ENCODE assay signal across 2 cellular contexts in the genomic region with DNA sequence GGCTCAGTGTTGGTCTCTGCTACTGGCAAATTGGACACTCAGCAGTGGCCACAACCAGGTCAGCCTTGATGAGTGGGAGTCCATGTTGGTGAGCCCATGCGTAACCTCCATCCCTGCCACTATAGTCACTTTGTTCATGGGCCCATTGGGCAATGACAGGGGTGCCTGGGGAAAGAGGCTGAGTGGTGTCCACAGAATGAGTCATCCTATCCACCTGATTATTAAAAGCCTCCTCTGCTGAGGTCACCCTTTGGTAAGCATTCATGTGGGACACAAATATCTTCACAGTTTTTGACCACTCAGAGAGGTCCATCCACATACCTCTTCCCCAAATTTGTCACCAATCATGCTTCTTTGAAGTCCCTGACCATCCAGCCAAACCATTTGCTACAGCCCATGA.
A peak's percentile ranks its signal among the peaks of the same experiment; 100 is the strongest.
TF ChIP-seq lines count a peak whose summit lies in the region.

No MANE protein-coding gene starts in this region.

TF ChIP-seq in IMR-90, 13 proteins besides CTCF, POLR2A, EP300 and RAD21:
- TF ChIP-seq RFX5 (IDR thresholded peaks at IDR 0.05; ENCODE audit: low read depth, low read length) (no peak), MAZ (IDR thresholded peaks at IDR 0.05; ENCODE audit: borderline replicate concordance, low read depth, low read length) (no peak), RCOR1 (IDR thresholded peaks at IDR 0.05; ENCODE audit: insufficient replicate concordance, low read length) (no peak), SMC3 (IDR thresholded peaks at IDR 0.05; ENCODE audit: low read depth, low read length) (no peak), CEBPB (IDR thresholded peaks at IDR 0.05; ENCODE audit: low read depth, low read length) (peak; percentile 73)
- TF ChIP-seq, protein P1, sequence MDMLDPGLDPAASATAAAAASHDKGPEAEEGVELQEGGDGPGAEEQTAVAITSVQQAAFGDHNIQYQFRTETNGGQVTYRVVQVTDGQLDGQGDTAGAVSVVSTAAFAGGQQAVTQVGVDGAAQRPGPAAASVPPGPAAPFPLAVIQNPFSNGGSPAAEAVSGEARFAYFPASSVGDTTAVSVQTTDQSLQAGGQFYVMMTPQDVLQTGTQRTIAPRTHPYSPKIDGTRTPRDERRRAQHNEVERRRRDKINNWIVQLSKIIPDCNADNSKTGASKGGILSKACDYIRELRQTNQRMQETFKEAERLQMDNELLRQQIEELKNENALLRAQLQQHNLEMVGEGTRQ (IDR thresholded peaks at IDR 0.05; ENCODE audit: low read depth, low read length): no peak

TF ChIP-seq in K562, 482 proteins besides CTCF, POLR2A, EP300 and RAD21:
- TF ChIP-seq, protein P2, sequence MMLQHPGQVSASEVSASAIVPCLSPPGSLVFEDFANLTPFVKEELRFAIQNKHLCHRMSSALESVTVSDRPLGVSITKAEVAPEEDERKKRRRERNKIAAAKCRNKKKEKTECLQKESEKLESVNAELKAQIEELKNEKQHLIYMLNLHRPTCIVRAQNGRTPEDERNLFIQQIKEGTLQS (IDR thresholded peaks at IDR 0.05): peak; percentile 45; the same call in 1 of the 2 replicates
- TF ChIP-seq, protein P2 (CRISPR knock-in tag; conservative IDR thresholded peaks at IDR 0.05): no peak
- no peak for TF ChIP-seq BRD4 (IDR thresholded peaks at IDR 0.05)
